Comparison of ENCODE assay signal across 8 cellular contexts in the genomic region with DNA sequence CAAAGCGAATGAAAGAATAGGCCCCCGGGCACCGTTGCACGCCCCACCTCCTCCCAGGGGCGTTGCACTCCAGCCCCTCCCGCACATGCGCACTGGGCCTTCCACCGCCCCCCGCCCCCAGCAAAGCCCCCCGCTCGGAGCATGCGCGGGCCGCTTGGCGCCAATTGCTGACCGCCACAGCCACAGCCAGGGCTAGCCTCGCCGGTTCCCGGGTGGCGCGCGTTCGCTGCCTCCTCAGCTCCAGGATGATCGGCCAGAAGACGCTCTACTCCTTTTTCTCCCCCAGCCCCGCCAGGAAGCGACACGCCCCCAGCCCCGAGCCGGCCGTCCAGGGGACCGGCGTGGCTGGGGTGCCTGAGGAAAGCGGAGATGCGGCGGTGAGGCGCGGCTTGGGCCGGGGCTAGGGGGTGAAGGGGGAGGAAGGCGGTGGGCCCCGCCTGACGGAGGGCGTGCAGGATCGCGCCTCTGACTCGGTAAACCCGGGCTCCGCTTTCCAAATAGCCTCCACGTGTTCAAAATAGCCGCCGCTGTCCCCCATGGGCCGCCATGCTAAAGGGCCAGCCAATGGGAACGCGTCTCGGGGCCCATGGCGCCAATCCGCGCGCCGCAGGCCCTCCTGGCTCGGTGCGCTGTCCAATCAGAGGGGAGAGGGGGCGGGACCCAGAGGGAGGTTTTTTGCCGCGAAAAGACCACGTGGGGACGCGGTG. TPM values are rescaled to one million over a fixed set of nuclear protein-coding genes. Genes with fewer than 3 reads are reported as not detected.
DNase-seq lines count a peak whose midpoint lies in the region; ATAC-seq and TF ChIP-seq lines count a peak whose summit lies in the region.

A gene (plus strand): TSS at position 163 of the 707 bp plus-strand sequence. CDS start 83 bp downstream, at position 246.

- H3K9me3 Mint-ChIP-seq in activated B cell treated with CpG ODN at 0.5 μM for 24 hours = no peaks in the 10 kb centered on the region

- POLR2A ChIA-PET in activated B cell treated with CpG ODN at 0.5 μM for 24 hours (lab: Charles Lee) = interaction anchor here (1.5 kb wide), 1 partner anchor 44 kb away, joined by 5 read pairs; no protein-coding TSS in a partner anchor

- peaks cover 15% of the 10 kb centered on the region for H3K36me3 Mint-ChIP-seq in activated B cell treated with CpG ODN at 0.5 μM for 24 hours (ENCODE audit: low read depth)

- H3K4me1 Mint-ChIP-seq in activated B cell treated with CpG ODN at 0.5 μM for 24 hours = peaks cover 31% of the 10 kb centered on the region

- H3K4me3 Mint-ChIP-seq in activated B cell treated with CpG ODN at 0.5 μM for 24 hours = peak within 1 kb of the TSS; percentile 84

- ATAC-seq in GM19025 (IDR thresholded peaks at IDR 0.05; ENCODE audit: low read depth, unreplicated experiment) = peak; percentile 91
- ATAC-seq in HG03280 (IDR thresholded peaks at IDR 0.05; ENCODE audit: unreplicated experiment) = peak; percentile 90
- peak; percentile 90 for ATAC-seq in activated B cell treated with CpG ODN at 0.5 μM for 24 hours (ENCODE audit: low read depth)

- CTCF ChIA-PET in activated B cell treated with CpG ODN at 0.5 μM for 24 hours (lab: Charles Lee) = interaction anchor here (3.1 kb wide), 1 partner anchor 15 kb away, joined by 19 read pairs; no protein-coding TSS in a partner anchor

- peak within 1 kb of the TSS; percentile 41 for H3K27ac Mint-ChIP-seq in activated B cell treated with CpG ODN at 0.5 μM for 24 hours

- no peaks in the 10 kb centered on the region for H3K27me3 Mint-ChIP-seq in activated B cell treated with CpG ODN at 0.5 μM for 24 hours

- no peak for TF ChIP-seq CTCF in activated B cell treated with CpG ODN at 0.5 μM for 24 hours (IDR thresholded peaks at IDR 0.05)
- no peak for TF ChIP-seq CTCF in cardiac fibroblast (IDR thresholded peaks at IDR 0.05; ENCODE audit: low read depth, low read length)

- DNase-seq in AG08396 (ENCODE audit: low spot score) (peak; percentile 100), NCI-H345 treated with DMSO at 0.1 percent for 48 hours (lab: John Stamatoyannopoulos, UW; ENCODE audit: unreplicated experiment) (peak; percentile 87), activated B cell treated with CpG ODN at 0.5 μM for 24 hours (peak; percentile 92), cardiac fibroblast (ENCODE audit: low read depth in 2 of 2) (peak; percentile 95 to 97), inferior parietal cortex (ENCODE audit: extremely low spot score) (peak; percentile 94), smooth muscle cell of the brain vasculature (ENCODE audit: low read depth, low spot score) (peak; percentile 89)

- intact Hi-C loops in activated B cell treated with CpG ODN at 0.5 μM for 24 hours (cut with micrococcal nuclease) = loop anchor here (1.0 to 10.0 kb wide), 6 partner anchors 45 to 2003 kb away; a partner anchor contains a TSS

- peak within 1 kb of the TSS; percentile 63 to 82 for H3K4me3 ChIP-seq in cardiac fibroblast (replicated peaks in 1 of 2; ENCODE audit: low read depth in 2 of 2, low read length in 2 of 2)

RNA-seq across cellular contexts. Expression of the gene that starts here (rescaled TPM):
- total RNA-seq in activated B cell treated with CpG ODN at 0.5 μM for 24 hours = 13.2 and 13.3 TPM in 2 replicates

Comparison
In these comparisons a context has a peak if more than half of its experiments do, and no peak if none do; other contexts are left out.
1. Peak in every context shown above with its lines: DNase-seq, ATAC-seq and H3K4me3 ChIP-seq.